Comparison of ENCODE assay signal across 11 cellular contexts in the genomic region with DNA sequence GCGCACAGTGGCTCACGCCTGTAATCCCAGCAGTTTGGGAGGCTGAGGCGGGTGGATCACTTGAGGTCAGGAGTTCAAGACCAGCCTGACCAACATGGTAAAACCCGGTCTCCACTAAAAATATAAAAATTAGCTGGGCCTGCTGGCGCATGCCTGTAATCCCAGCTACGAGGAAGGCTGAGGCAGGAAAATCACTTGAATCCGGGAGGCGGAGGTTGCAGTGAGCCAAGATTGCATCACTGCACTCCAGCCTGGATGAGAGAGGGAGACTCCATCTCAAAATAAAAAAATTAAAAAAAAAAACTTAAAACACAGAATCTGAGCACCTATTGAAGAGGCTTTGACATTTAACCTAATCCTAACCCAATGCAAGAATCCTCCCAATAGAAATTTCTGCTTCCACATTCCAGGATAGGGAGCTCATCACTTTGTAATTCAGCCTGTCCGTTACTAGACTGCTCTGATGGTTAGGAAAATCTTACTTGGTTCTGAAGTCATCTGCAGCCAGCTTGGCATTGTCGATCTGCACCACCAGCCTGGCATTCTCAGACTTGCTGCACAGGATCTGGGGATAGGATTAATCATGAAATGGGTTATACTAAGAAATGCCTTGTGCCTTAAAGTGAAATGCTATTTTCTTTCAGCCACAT. TPM values are rescaled to one million over a fixed set of nuclear protein-coding genes. Genes with fewer than 3 reads are reported as not detected.
DNase-seq lines count a peak whose midpoint lies in the region; FAIRE-seq and TF ChIP-seq lines count a peak whose summit lies in the region.
"Had no signal": no experiment of that assay in that cellular context is flagged by ENCODE, and none has a peak within 500 bp of the region (broad histone marks: within the 10 kb centered on the region; RNA-seq: fewer than 3 reads in every experiment).

No MANE protein-coding gene starts in this region.

- no peak for TF ChIP-seq CTCF in HEK293 (tag by site-specific recombination; IDR thresholded peaks at IDR 0.05)

- no peaks in the 10 kb centered on the region for H3K4me1 ChIP-seq in HEK293 (ENCODE audit: control insufficient read depth, insufficient read depth, low read length)
- peaks cover 12% of the 10 kb centered on the region for H3K4me1 ChIP-seq in adipocyte (ENCODE audit: control insufficient read depth, insufficient read depth, low read length)

- no peak overlapping the region for H3K27ac ChIP-seq in HEK293 (ENCODE audit: extremely low read depth, low read depth, low read length)

- CTCF ChIA-PET in HEK293 (lab: Yijun Ruan, JAX) = interaction anchor here (0.6 to 2.1 kb wide), 6 partner anchors 11 to 892 kb away, joined by 3 to 9 read pairs (median 3); no protein-coding TSS in a partner anchor

- H3K36me3 ChIP-seq in HEK293 (ENCODE audit: control insufficient read depth in 2 of 2, insufficient read depth in 1 of 2, low read length in 2 of 2) (no peaks in the 10 kb centered on the region), adipocyte (ENCODE audit: control insufficient read depth, insufficient read depth, low read length, severe bottlenecking) (no peaks in the 10 kb centered on the region)

- H3K4me3 ChIP-seq in HEK293 (ENCODE audit: low read depth, low read length) = no peak overlapping the region
- H3K4me3 ChIP-seq in adipocyte (ENCODE audit: low read length) = no peak overlapping the region

- no peaks in the 10 kb centered on the region for H3K27me3 ChIP-seq in adipocyte (replicated peaks; ENCODE audit: control insufficient read depth, insufficient read depth, low read length)

- FAIRE-seq in urothelium cell line (lab: Jason Lieb, UNC) = peak; percentile 40

- POLR2A ChIA-PET in HEK293 (lab: Yijun Ruan, JAX) = interaction anchor here (0.6 kb wide), 1 partner anchor 171 kb away, joined by 4 read pairs; no protein-coding TSS in a partner anchor

- DNase-seq in adipocyte (ENCODE audit: low read depth) (peak; percentile 75), glomerular visceral epithelial cell (ENCODE audit: extremely low spot score) (peak; percentile 71), urothelium cell line (ENCODE audit: low spot score) (peak; percentile 77), globus pallidus (ENCODE audit: low spot score) (no peak), cerebellar nuclear complex (lab: John Stamatoyannopoulos, UW) (no peak), dermis blood vessel endothelial cell (no peak)
- DNase-seq: activated naive CD8-positive, alpha-beta T cell treated with anti-CD3 and anti-CD28 coated beads, Interleukin-2, amount 10 ng/mL, durations not matched to agents 7 days and 5 days had no signal

- peak overlapping the region; percentile 37 for H3K9ac ChIP-seq in adipocyte (ENCODE audit: low read length)

- H3K9me3 ChIP-seq in HEK293 (ENCODE audit: control insufficient read depth, insufficient read depth, low read depth, low read length) = no peaks in the 10 kb centered on the region
- no peaks in the 10 kb centered on the region for H3K9me3 ChIP-seq in adipocyte (ENCODE audit: control insufficient read depth, low read length)

TF ChIP-seq in HEK293, 187 proteins besides CTCF, POLR2A, EP300 and RAD21:
- TF ChIP-seq ZBTB17 (tag by site-specific recombination; IDR thresholded peaks at IDR 0.05) (0 out of 2 replicates have a peak, but pooled peaks have one; percentile 30), BCL6B (tag by site-specific recombination; IDR thresholded peaks at IDR 0.05) (no peak)

RNA-seq across cellular contexts. Expression of gene KRT33B, which starts 2.1 kb away (rescaled TPM):
- total RNA-seq in dermis blood vessel endothelial cell = not detected in 2 replicates
- total RNA-seq: activated naive CD8-positive, alpha-beta T cell treated with anti-CD3 and anti-CD28 coated beads, Interleukin-2, amount 10 ng/mL, durations not matched to agents 7 days and 5 days; left lobe of liver; neural crest cell; temporal lobe had no signal

RNA-seq across cellular contexts. Expression of gene KRT34, which starts 14.6 kb away (rescaled TPM):
- 0.51 TPM in 1 of 2 replicates, not detected in the other for total RNA-seq in dermis blood vessel endothelial cell
- total RNA-seq: activated naive CD8-positive, alpha-beta T cell treated with anti-CD3 and anti-CD28 coated beads, Interleukin-2, amount 10 ng/mL, durations not matched to agents 7 days and 5 days; left lobe of liver; neural crest cell had no signal

RNA-seq across cellular contexts. Expression of gene KRT33A, which starts 16.9 kb away (rescaled TPM):
- total RNA-seq in dermis blood vessel endothelial cell = not detected in 2 replicates
- total RNA-seq: activated naive CD8-positive, alpha-beta T cell treated with anti-CD3 and anti-CD28 coated beads, Interleukin-2, amount 10 ng/mL, durations not matched to agents 7 days and 5 days; left lobe of liver; neural crest cell; temporal lobe had no signal

RNA-seq across cellular contexts. Expression of gene KRT31, which starts 29.9 kb away (rescaled TPM):
- not detected in 2 replicates for total RNA-seq in dermis blood vessel endothelial cell
- total RNA-seq: activated naive CD8-positive, alpha-beta T cell treated with anti-CD3 and anti-CD28 coated beads, Interleukin-2, amount 10 ng/mL, durations not matched to agents 7 days and 5 days; left lobe of liver; neural crest cell had no signal

RNA-seq across cellular contexts. Expression of gene KRTAP17-1, which starts 52.0 kb away (rescaled TPM):
- total RNA-seq in dermis blood vessel endothelial cell = not detected in 2 replicates
- total RNA-seq: activated naive CD8-positive, alpha-beta T cell treated with anti-CD3 and anti-CD28 coated beads, Interleukin-2, amount 10 ng/mL, durations not matched to agents 7 days and 5 days; left lobe of liver; neural crest cell; temporal lobe had no signal

Comparison
In these comparisons a context has a peak if more than half of its experiments do, and no peak if none do; other contexts are left out.
1. DNase-seq: peak in adipocyte (single experiment), glomerular visceral epithelial cell (single experiment) and urothelium cell line (single experiment); none in globus pallidus (single experiment), cerebellar nuclear complex (0 of 2) and dermis blood vessel endothelial cell (single experiment).